ENCODE assay signal across 8 cellular contexts in genomic region chr11:67252831-67253239, GRCh38. TPM values are rescaled to one million over a fixed set of nuclear protein-coding genes. Genes with fewer than 3 reads are reported as not detected.
DNase-seq lines count a peak whose midpoint lies in the region; ATAC-seq and TF ChIP-seq lines count a peak whose summit lies in the region.

No MANE protein-coding gene starts in this region.

- DNase-seq in Right ventricle myocardium superior (peak; percentile 60), cardiac septum (ENCODE audit: low spot score) (no peak), RPMI7951 (ENCODE audit: low read depth) (peak; percentile 45), epithelial cell of prostate (ENCODE audit: low read depth, low spot score) (no peak), natural killer cell (no peak), NCI-H1436 (lab: John Stamatoyannopoulos, UW) (no peak)

- H3K36me3 Mint-ChIP-seq in natural killer cell, result peaks cover 31% of the 10 kb centered on the region

- peaks cover 36 to 41% of the 10 kb centered on the region in 2 donors for H3K4me1 Mint-ChIP-seq in natural killer cell

- H3K9me3 Mint-ChIP-seq in natural killer cell, result no peaks in the 10 kb centered on the region

- peak overlapping the region; percentile 43 for H3K27ac ChIP-seq in epithelial cell of prostate

- no peaks in the 10 kb centered on the region for H3K27me3 Mint-ChIP-seq in natural killer cell (ENCODE audit: low read depth in 2 of 2)

- ATAC-seq in Right ventricle myocardium superior (ENCODE audit: poor library complexity) (peak; percentile 51), natural killer cell (peak; percentile 78 to 86 (median 79)), HG03097 (IDR thresholded peaks at IDR 0.05; ENCODE audit: low FRiP score, unreplicated experiment) (no peak), HG03565 (IDR thresholded peaks at IDR 0.05; ENCODE audit: unreplicated experiment) (no peak)

- H3K4me3 Mint-ChIP-seq in natural killer cell, result peak overlapping the region; percentile 57

- peak overlapping the region; percentile 78 to 89 for H3K27ac Mint-ChIP-seq in natural killer cell

- peak; percentile 53 for TF ChIP-seq CTCF in natural killer cell (IDR thresholded peaks at IDR 0.05)

- intact Hi-C loops in Right ventricle myocardium superior (cut with DNase I) (no loop called here), cardiac septum (cut with DNase I) (no loop called here), natural killer cell (cut with micrococcal nuclease) (loop anchor here (1.0 to 5.0 kb wide), 2 partner anchors 12 to 34 kb away; partner anchors contain the start of gene ANKRD13D)

RNA-seq across cellular contexts. Expression of gene GRK2, which starts 13.4 kb away (rescaled TPM):
- total RNA-seq in Right ventricle myocardium superior (53.4 TPM), cardiac septum (43.1 TPM), natural killer cell (100 to 1,000 TPM; 390 to 482 (median 441) TPM)
- total RNA-seq in RPMI7951 (2014; rRNA removed; shearing (Covaris generic)), result 22.0 and 32.9 TPM in 2 replicates

RNA-seq across cellular contexts. Expression of gene ANKRD13D, which starts 36.3 kb away (rescaled TPM):
- 11.6 TPM for total RNA-seq in Right ventricle myocardium superior
- total RNA-seq in cardiac septum, result 20.0 TPM
- 17.6 and 28.5 TPM in 2 replicates for total RNA-seq in RPMI7951 (2014; rRNA removed; shearing (Covaris generic))
- total RNA-seq in natural killer cell, result 100 to 1,000 TPM; 212 to 316 (median 231) TPM

RNA-seq across cellular contexts. Expression of gene SSH3, which starts 50.5 kb away (rescaled TPM):
- total RNA-seq in Right ventricle myocardium superior (12.1 TPM), cardiac septum (22.3 TPM), natural killer cell (10 to 100 TPM; 34.3 to 42.7 (median 38.1) TPM)
- 8.0 and 10.9 TPM in 2 replicates for total RNA-seq in RPMI7951 (2014; rRNA removed; shearing (Covaris generic))

Comparison
In these comparisons a context has a peak if more than half of its experiments do, and no peak if none do; other contexts are left out.
1. DNase-seq: peak in Right ventricle myocardium superior (single experiment) and RPMI7951 (single experiment); none in cardiac septum (single experiment), epithelial cell of prostate (single experiment), natural killer cell (single experiment) and NCI-H1436 (single experiment).
2. ATAC-seq: peak in Right ventricle myocardium superior (single experiment) and natural killer cell (3 of 3); none in HG03097 (single experiment) and HG03565 (single experiment).